In the genomic region with DNA sequence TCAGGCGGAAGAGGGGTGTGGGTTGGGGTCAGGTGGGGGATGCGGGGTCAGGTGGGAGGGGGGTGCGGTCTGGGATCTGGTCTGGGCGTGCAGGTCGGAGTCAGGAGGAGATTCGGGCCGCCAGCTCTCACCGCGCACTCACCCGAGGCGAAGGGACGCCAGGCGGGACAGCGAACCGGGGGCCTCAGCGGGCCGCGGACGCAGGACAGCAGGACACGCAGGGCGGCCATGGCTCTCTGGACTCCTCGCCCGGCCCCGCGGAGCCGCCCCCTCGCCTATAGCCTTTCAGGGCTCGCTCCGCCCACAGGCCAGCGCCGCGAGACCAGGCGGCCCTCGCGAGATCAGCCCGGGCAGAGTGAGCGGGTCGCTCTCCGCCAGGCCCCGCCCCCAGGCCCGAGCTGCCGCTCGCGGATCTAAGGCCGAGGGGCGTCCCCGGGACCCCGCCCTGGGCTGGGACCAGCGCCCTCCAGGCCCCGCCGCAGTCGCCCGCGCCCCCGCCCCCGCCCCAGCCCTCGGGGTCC, we compare ENCODE assay signal across 1 cellular context.
TF ChIP-seq lines count a peak whose summit lies in the region.

A gene (minus strand): TSS at position 251 of the 521 bp plus-strand sequence. CDS start 21 bp downstream, at position 230.

TF ChIP-seq in HepG2, 621 proteins besides CTCF, POLR2A, EP300 and RAD21 (continued from another document and continues in another):
- TF ChIP-seq TBX2 (CRISPR knock-in tag; IDR thresholded peaks at IDR 0.05; ENCODE audit: borderline replicate concordance), result peak; percentile 41; the same call in 1 of the 2 replicates
- peak; percentile 44; the same call in 1 of the 2 replicates for TF ChIP-seq ZNF331 (CRISPR knock-in tag; IDR thresholded peaks at IDR 0.05)
- TF ChIP-seq NFYC (CRISPR knock-in tag; IDR thresholded peaks at IDR 0.05), result peak; percentile 36; the same call in 1 of the 2 replicates
- TF ChIP-seq, protein P1, sequence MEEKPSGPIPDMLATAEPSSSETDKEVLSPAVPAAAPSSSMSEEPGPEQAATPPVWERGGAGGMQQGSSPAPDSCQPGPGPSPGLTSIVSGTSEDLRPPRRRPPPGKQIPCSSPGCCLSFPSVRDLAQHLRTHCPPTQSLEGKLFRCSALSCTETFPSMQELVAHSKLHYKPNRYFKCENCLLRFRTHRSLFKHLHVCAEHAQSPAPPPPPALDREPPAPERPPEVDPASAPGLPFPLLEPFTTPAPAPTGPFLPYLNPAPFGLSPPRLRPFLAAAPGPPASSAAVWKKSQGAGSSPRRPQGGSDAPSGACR (CRISPR knock-in tag; IDR thresholded peaks at IDR 0.05), result peak; percentile 78; the same call in 1 of the 2 replicates
- peak; percentile 63; the same call in 1 of the 2 replicates for TF ChIP-seq KAT7 (CRISPR knock-in tag; IDR thresholded peaks at IDR 0.05; ENCODE audit: borderline replicate concordance)
- TF ChIP-seq KDM4B (CRISPR knock-in tag; IDR thresholded peaks at IDR 0.05), result 0 out of 2 replicates have a peak, but pooled peaks have one; percentile 37
- TF ChIP-seq HNRNPK (IDR thresholded peaks at IDR 0.05; ENCODE audit: low read depth, low read length, poor library complexity, severe bottlenecking), result peak; percentile 94
- 0 out of 2 replicates have a peak, but pooled peaks have one; percentile 34 for TF ChIP-seq ZNF773 (CRISPR knock-in tag; IDR thresholded peaks at IDR 0.05; ENCODE audit: borderline replicate concordance)
- TF ChIP-seq, protein P2, sequence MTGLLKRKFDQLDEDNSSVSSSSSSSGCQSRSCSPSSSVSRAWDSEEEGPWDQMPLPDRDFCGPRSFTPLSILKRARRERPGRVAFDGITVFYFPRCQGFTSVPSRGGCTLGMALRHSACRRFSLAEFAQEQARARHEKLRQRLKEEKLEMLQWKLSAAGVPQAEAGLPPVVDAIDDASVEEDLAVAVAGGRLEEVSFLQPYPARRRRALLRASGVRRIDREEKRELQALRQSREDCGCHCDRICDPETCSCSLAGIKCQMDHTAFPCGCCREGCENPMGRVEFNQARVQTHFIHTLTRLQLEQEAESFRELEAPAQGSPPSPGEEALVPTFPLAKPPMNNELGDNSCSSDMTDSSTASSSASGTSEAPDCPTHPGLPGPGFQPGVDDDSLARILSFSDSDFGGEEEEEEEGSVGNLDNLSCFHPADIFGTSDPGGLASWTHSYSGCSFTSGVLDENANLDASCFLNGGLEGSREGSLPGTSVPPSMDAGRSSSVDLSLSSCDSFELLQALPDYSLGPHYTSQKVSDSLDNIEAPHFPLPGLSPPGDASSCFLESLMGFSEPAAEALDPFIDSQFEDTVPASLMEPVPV (CRISPR knock-in tag; IDR thresholded peaks at IDR 0.05), result peak; percentile 81; the same call in 1 of the 2 replicates
- TF ChIP-seq ZSCAN25 (CRISPR knock-in tag; IDR thresholded peaks at IDR 0.05), result peak; percentile 83
- 0 out of 2 replicates have a peak, but pooled peaks have one; percentile 45 for TF ChIP-seq ZNF607 (CRISPR knock-in tag; IDR thresholded peaks at IDR 0.05; ENCODE audit: borderline replicate concordance)
- TF ChIP-seq ZMYM4 (CRISPR knock-in tag; IDR thresholded peaks at IDR 0.05), result peak; percentile 68
- TF ChIP-seq SRSF9 (IDR thresholded peaks at IDR 0.05; ENCODE audit: borderline replicate concordance, insufficient read depth, low read depth, low read length, poor library complexity, severe bottlenecking), result no peak
- TF ChIP-seq, protein P3, sequence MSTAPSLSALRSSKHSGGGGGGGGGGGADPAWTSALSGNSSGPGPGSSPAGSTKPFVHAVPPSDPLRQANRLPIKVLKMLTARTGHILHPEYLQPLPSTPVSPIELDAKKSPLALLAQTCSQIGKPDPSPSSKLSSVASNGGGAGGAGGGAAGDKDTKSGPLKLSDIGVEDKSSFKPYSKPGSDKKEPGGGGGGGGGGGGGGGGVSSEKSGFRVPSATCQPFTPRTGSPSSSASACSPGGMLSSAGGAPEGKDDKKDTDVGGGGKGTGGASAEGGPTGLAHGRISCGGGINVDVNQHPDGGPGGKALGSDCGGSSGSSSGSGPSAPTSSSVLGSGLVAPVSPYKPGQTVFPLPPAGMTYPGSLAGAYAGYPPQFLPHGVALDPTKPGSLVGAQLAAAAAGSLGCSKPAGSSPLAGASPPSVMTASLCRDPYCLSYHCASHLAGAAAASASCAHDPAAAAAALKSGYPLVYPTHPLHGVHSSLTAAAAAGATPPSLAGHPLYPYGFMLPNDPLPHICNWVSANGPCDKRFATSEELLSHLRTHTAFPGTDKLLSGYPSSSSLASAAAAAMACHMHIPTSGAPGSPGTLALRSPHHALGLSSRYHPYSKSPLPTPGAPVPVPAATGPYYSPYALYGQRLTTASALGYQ (CRISPR knock-in tag; IDR thresholded peaks at IDR 0.05), result no peak
- TF ChIP-seq ESRRA (CRISPR knock-in tag; IDR thresholded peaks at IDR 0.05; ENCODE audit: low read depth), result no peak
- TF ChIP-seq SP4 (CRISPR knock-in tag; IDR thresholded peaks at IDR 0.05), result peak; percentile 82
- 0 out of 2 replicates have a peak, but pooled peaks have one; percentile 44 for TF ChIP-seq ZSCAN20 (CRISPR knock-in tag; IDR thresholded peaks at IDR 0.05; ENCODE audit: borderline replicate concordance)
- TF ChIP-seq YEATS4 (CRISPR knock-in tag; IDR thresholded peaks at IDR 0.05; ENCODE audit: borderline replicate concordance), result peak; percentile 76; the same call in 1 of the 2 replicates
- TF ChIP-seq ZNF841 (CRISPR knock-in tag; IDR thresholded peaks at IDR 0.05; ENCODE audit: borderline replicate concordance), result no peak
- TF ChIP-seq, protein P4, sequence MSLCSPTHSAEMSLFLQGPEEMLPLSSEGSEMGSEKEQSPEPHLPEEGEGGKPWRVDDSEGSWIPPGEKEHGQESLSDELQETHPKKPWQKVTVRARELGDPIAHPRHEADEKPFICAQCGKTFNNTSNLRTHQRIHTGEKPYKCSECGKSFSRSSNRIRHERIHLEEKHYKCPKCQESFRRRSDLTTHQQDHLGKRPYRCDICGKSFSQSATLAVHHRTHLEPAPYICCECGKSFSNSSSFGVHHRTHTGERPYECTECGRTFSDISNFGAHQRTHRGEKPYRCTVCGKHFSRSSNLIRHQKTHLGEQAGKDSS (CRISPR knock-in tag; IDR thresholded peaks at IDR 0.05; ENCODE audit: borderline replicate concordance, low read depth), result 0 out of 2 replicates have a peak, but pooled peaks have one; percentile 56
- TF ChIP-seq, protein P5, sequence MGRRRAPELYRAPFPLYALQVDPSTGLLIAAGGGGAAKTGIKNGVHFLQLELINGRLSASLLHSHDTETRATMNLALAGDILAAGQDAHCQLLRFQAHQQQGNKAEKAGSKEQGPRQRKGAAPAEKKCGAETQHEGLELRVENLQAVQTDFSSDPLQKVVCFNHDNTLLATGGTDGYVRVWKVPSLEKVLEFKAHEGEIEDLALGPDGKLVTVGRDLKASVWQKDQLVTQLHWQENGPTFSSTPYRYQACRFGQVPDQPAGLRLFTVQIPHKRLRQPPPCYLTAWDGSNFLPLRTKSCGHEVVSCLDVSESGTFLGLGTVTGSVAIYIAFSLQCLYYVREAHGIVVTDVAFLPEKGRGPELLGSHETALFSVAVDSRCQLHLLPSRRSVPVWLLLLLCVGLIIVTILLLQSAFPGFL (CRISPR knock-in tag; IDR thresholded peaks at IDR 0.05), result no peak
- TF ChIP-seq, protein P6, sequence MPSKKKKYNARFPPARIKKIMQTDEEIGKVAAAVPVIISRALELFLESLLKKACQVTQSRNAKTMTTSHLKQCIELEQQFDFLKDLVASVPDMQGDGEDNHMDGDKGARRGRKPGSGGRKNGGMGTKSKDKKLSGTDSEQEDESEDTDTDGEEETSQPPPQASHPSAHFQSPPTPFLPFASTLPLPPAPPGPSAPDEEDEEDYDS (CRISPR knock-in tag; IDR thresholded peaks at IDR 0.05), result peak; percentile 97
- peak; percentile 67 for TF ChIP-seq YEATS2 (CRISPR knock-in tag; IDR thresholded peaks at IDR 0.05; ENCODE audit: borderline replicate concordance)
- no peak for TF ChIP-seq CREM (IDR thresholded peaks at IDR 0.05)
- no peak for TF ChIP-seq CREM (CRISPR knock-in tag; IDR thresholded peaks at IDR 0.05)
- TF ChIP-seq ZNF768 (CRISPR knock-in tag; IDR thresholded peaks at IDR 0.05), result peak; percentile 42; the same call in 1 of the 2 replicates
- no peak for TF ChIP-seq POGZ (CRISPR knock-in tag; IDR thresholded peaks at IDR 0.05)
- peak; percentile 76 for TF ChIP-seq SPEN (CRISPR knock-in tag; IDR thresholded peaks at IDR 0.05; ENCODE audit: low read depth)
- peak; percentile 32; the same call in 1 of the 2 replicates for TF ChIP-seq IRX3 (CRISPR knock-in tag; IDR thresholded peaks at IDR 0.05; ENCODE audit: borderline replicate concordance, low read depth)
- peak; percentile 77 for TF ChIP-seq HOXA3 (CRISPR knock-in tag; IDR thresholded peaks at IDR 0.05)
- TF ChIP-seq, protein P7, sequence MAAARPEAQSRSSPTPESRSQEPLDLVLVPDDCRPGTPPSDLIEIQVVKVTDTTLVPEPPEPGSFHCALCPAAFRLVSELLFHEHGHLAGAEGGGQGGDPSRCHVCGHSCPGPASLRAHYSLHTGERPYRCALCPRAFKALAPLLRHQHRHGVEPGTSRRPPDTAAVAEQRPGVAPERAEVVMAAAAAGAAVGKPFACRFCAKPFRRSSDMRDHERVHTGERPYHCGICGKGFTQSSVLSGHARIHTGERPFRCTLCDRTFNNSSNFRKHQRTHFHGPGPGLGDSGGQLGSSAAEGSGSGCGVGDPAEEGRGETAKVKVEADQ (CRISPR knock-in tag; IDR thresholded peaks at IDR 0.05; ENCODE audit: borderline replicate concordance), result no peak
- TF ChIP-seq KAT8 (CRISPR knock-in tag; IDR thresholded peaks at IDR 0.05), result peak; percentile 71; the same call in 1 of the 2 replicates
- TF ChIP-seq, protein P8, sequence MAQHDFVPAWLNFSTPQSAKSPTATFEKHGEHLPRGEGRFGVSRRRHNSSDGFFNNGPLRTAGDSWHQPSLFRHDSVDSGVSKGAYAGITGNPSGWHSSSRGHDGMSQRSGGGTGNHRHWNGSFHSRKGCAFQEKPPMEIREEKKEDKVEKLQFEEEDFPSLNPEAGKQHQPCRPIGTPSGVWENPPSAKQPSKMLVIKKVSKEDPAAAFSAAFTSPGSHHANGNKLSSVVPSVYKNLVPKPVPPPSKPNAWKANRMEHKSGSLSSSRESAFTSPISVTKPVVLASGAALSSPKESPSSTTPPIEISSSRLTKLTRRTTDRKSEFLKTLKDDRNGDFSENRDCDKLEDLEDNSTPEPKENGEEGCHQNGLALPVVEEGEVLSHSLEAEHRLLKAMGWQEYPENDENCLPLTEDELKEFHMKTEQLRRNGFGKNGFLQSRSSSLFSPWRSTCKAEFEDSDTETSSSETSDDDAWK (CRISPR knock-in tag; IDR thresholded peaks at IDR 0.05), result no peak
- no peak for TF ChIP-seq FOXP1 (IDR thresholded peaks at IDR 0.05)
- no peak for TF ChIP-seq FOXP1 (CRISPR knock-in tag; IDR thresholded peaks at IDR 0.05)
- peak; percentile 62 for TF ChIP-seq SALL1 (CRISPR knock-in tag; IDR thresholded peaks at IDR 0.05)
- TF ChIP-seq CHD2 (IDR thresholded peaks at IDR 0.05; ENCODE audit: low read depth, low read length), result peak; percentile 99
- peak; percentile 59; the same call in 1 of the 2 replicates for TF ChIP-seq KDM5B (CRISPR knock-in tag; IDR thresholded peaks at IDR 0.05; ENCODE audit: borderline replicate concordance)
- TF ChIP-seq SP1 (IDR thresholded peaks at IDR 0.05), result 0 out of 2 replicates have a peak, but pooled peaks have one; percentile 53
- TF ChIP-seq SP1 (CRISPR knock-in tag; IDR thresholded peaks at IDR 0.05), result peak; percentile 68
- TF ChIP-seq, protein P9, sequence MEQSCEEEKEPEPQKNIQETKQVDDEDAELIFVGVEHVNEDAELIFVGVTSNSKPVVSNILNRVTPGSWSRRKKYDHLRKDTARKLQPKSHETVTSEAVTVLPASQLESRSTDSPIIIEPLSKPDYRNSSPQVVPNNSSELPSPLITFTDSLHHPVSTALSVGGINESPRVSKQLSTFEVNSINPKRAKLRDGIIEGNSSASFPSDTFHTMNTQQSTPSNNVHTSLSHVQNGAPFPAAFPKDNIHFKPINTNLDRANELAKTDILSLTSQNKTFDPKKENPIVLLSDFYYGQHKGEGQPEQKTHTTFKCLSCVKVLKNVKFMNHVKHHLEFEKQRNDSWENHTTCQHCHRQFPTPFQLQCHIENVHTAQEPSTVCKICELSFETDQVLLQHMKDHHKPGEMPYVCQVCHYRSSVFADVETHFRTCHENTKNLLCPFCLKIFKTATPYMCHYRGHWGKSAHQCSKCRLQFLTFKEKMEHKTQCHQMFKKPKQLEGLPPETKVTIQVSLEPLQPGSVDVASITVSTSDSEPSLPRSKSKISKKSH (CRISPR knock-in tag; IDR thresholded peaks at IDR 0.05; ENCODE audit: borderline replicate concordance), result 0 out of 2 replicates have a peak, but pooled peaks have one; percentile 29
- TF ChIP-seq, protein P10, sequence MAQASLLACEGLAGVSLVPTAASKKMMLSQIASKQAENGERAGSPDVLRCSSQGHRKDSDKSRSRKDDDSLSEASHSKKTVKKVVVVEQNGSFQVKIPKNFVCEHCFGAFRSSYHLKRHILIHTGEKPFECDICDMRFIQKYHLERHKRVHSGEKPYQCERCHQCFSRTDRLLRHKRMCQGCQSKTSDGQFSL (CRISPR knock-in tag; IDR thresholded peaks at IDR 0.05), result peak; percentile 69
- TF ChIP-seq ZNF572 (CRISPR knock-in tag; IDR thresholded peaks at IDR 0.05), result no peak
- TF ChIP-seq HDAC1 (CRISPR knock-in tag; IDR thresholded peaks at IDR 0.05), result peak; percentile 42; the same call in 1 of the 2 replicates
- no peak for TF ChIP-seq LCORL (IDR thresholded peaks at IDR 0.05)
- TF ChIP-seq LCORL (CRISPR knock-in tag; IDR thresholded peaks at IDR 0.05), result peak; percentile 57; the same call in 1 of the 2 replicates
- TF ChIP-seq ARNT2 (CRISPR knock-in tag; IDR thresholded peaks at IDR 0.05; ENCODE audit: low read depth), result peak; percentile 89; the same call in 1 of the 2 replicates
- 0 out of 2 replicates have a peak, but pooled peaks have one; percentile 9 for TF ChIP-seq HDAC2 (CRISPR knock-in tag; IDR thresholded peaks at IDR 0.05)
- TF ChIP-seq, protein P11, sequence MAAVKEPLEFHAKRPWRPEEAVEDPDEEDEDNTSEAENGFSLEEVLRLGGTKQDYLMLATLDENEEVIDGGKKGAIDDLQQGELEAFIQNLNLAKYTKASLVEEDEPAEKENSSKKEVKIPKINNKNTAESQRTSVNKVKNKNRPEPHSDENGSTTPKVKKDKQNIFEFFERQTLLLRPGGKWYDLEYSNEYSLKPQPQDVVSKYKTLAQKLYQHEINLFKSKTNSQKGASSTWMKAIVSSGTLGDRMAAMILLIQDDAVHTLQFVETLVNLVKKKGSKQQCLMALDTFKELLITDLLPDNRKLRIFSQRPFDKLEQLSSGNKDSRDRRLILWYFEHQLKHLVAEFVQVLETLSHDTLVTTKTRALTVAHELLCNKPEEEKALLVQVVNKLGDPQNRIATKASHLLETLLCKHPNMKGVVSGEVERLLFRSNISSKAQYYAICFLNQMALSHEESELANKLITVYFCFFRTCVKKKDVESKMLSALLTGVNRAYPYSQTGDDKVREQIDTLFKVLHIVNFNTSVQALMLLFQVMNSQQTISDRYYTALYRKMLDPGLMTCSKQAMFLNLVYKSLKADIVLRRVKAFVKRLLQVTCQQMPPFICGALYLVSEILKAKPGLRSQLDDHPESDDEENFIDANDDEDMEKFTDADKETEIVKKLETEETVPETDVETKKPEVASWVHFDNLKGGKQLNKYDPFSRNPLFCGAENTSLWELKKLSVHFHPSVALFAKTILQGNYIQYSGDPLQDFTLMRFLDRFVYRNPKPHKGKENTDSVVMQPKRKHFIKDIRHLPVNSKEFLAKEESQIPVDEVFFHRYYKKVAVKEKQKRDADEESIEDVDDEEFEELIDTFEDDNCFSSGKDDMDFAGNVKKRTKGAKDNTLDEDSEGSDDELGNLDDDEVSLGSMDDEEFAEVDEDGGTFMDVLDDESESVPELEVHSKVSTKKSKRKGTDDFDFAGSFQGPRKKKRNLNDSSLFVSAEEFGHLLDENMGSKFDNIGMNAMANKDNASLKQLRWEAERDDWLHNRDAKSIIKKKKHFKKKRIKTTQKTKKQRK (IDR thresholded peaks at IDR 0.05; ENCODE audit: low read length), result no peak
- no peak for TF ChIP-seq STAT5B (CRISPR knock-in tag; IDR thresholded peaks at IDR 0.05)
- TF ChIP-seq SOX6 (IDR thresholded peaks at IDR 0.05), result no peak
- peak; percentile 43; the same call in 1 of the 2 replicates for TF ChIP-seq SOX6 (CRISPR knock-in tag; IDR thresholded peaks at IDR 0.05)
- peak; percentile 96 for TF ChIP-seq RBFOX2 (IDR thresholded peaks at IDR 0.05; ENCODE audit: low read depth, low read length)
